In the genomic region with DNA sequence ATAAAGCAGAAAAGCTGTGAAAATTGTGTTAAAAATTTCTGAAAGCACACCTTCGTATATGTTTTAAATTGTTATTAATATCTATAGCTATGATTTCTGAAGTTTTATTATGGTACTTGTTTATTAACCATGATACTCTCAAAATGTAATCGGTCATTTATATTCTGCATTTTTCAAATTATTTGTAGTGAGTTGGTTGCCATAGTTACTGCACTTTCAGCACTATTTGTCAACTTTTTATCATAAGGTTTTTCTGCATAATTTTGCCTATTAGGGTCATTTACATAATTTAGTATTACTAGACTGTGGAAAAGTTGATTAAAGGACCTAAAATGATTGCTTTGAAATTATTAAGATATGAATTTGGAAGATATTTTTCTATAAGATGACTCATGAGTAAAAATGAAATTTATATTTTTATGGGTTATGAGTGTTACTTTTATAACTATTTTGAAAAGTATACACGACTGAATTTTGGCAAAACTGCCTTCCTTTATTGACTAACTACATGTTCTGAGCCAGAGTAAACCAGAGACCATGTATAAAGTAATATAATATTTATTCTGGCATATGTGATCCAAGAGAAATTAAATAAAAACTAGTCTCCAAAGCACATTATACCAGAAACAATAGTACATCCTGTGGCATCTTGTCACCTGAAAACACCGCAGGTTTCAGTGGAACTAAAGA, we compare ENCODE assay signal across 20 cellular contexts. TPM values are rescaled to one million over a fixed set of nuclear protein-coding genes. Genes with fewer than 3 reads are reported as not detected.
DNase-seq lines count a peak whose midpoint lies in the region; ATAC-seq, FAIRE-seq and TF ChIP-seq lines count a peak whose summit lies in the region.
"Had no signal": no experiment of that assay in that cellular context is flagged by ENCODE, and none has a peak within 500 bp of the region (broad histone marks: within the 10 kb centered on the region; RNA-seq: fewer than 3 reads in every experiment).

No MANE protein-coding gene starts in this region.

- no peak for DNase-seq in A549 (ENCODE audit: low read depth in 1 of 2, low spot score in 1 of 2)
- DNase-seq in Panc1 (ENCODE audit: low read depth, low spot score) = no peak
- DNase-seq in pancreas = no peak
- DNase-seq in HCEC 1CT = no peak
- DNase-seq in T-helper 2 cell = no peak
- DNase-seq: Caco-2; H7; Kasumi-1; NCI-H1105 treated with DMSO at 0.1 percent for 48 hours; NCI-H1694 treated with DMSO at 0.1 percent for 48 hours; NCI-H345; NCI-H526 treated with DMSO at 0.1 percent for 48 hours; NK-92 treated with Interleukin-12 subunit alpha and Interleukin-12 subunit beta, amount 100 ng/mL, for 24 hours had no signal

- peak overlapping the region; percentile 68 to 78 for H3K27ac ChIP-seq in A549
- H3K27ac ChIP-seq in Panc1 (ENCODE audit: low read length) = peak overlapping the region; percentile 76; the same call in 1 of the 2 replicates
- H3K27ac ChIP-seq in pancreas = peak overlapping the region in 3 of 4 donors; percentile 40 to 47 (median 42)
- H3K27ac ChIP-seq: RWPE1 had no signal

- TF ChIP-seq CTCF in A549 (IDR thresholded peaks at IDR 0.05) = no peak
- TF ChIP-seq CTCF in Panc1 (IDR thresholded peaks at IDR 0.05) = no peak
- no peak for TF ChIP-seq CTCF in pancreas (IDR thresholded peaks at IDR 0.05)

- in situ Hi-C loops in Panc1 (cut with HindIII; ENCODE audit: low pct_unique_long_range_greater_than_20kb, low sequenced_read_pairs) = no loop called here

- POLR2A ChIA-PET in A549 (lab: Yijun Ruan, JAX) = no interaction called here
- POLR2A ChIA-PET in Panc1 (lab: Charles Lee) = interaction anchor here (0.6 kb wide), 3 partner anchors 27 to 95 kb away, joined by 3 to 12 read pairs (median 3); no protein-coding TSS in a partner anchor

- CTCF ChIA-PET in A549 (lab: Yijun Ruan, JAX) = interaction anchor here (1.1 to 1.2 kb wide), 3 partner anchors 11 to 20 kb away, joined by 3 to 6 read pairs (median 3); no protein-coding TSS in a partner anchor
- CTCF ChIA-PET in Panc1 (lab: Charles Lee) = no interaction called here

- no peak overlapping the region for H3K4me3 ChIP-seq in A549
- H3K4me3 ChIP-seq in Panc1 (ENCODE audit: low read depth in 2 of 2, low read length in 2 of 2) = no peak overlapping the region
- no peak overlapping the region for H3K4me3 ChIP-seq in pancreas
- H3K4me3 ChIP-seq: SJSA1 had no signal

- TF ChIP-seq RAD21 in A549 (conservative IDR thresholded peaks at IDR 0.05 in 1 of 2, IDR thresholded peaks at IDR 0.05 in 1 of 2) = no peak

- no peak for TF ChIP-seq POLR2A in A549 (IDR thresholded peaks at IDR 0.05; ENCODE audit: low read length)

- WGBS in A549 (ENCODE audit: missing lambda C conversion rate) = 48% methylated on average over 4 of the region's 4 CpGs
- WGBS in pancreas, 2 donors = 57 to 60% methylated on average over 4 of the region's 4 CpGs

- H3K4me1 ChIP-seq in A549 (peaks cover 69% of the 10 kb centered on the region), Panc1 (ENCODE audit: control insufficient read depth, insufficient read depth, low read length) (peaks cover 35% of the 10 kb centered on the region), pancreas (peaks cover 5 to 29% (median 10%) of the 10 kb centered on the region in 3 donors)

- intact Hi-C loops in Panc1 (cut with micrococcal nuclease; ENCODE audit: unreplicated experiment) = no loop called here
- intact Hi-C loops in pancreas (cut with DNase I) = no loop called here

- no peak for TF ChIP-seq EP300 in A549 (IDR thresholded peaks at IDR 0.05)

- H3K9me3 ChIP-seq in A549 (no peaks in the 10 kb centered on the region), Panc1 (ENCODE audit: control insufficient read depth, insufficient read depth, low read depth, low read length) (no peaks in the 10 kb centered on the region), pancreas (no peaks in the 10 kb centered on the region)
- H3K9me3 ChIP-seq: Caco-2, SJSA1 had no signal

- H3K36me3 ChIP-seq in Panc1 (ENCODE audit: control insufficient read depth, insufficient read depth, low read length) (no peaks in the 10 kb centered on the region), pancreas (no peaks in the 10 kb centered on the region)
- H3K36me3 ChIP-seq: SJSA1 had no signal

- FAIRE-seq in A549 (lab: Jason Lieb, UNC) (peak; percentile 18), endometrium (lab: Jason Lieb, UNC) (peak; percentile 12), pancreas (lab: Jason Lieb, UNC) (peak; percentile 17)
- FAIRE-seq: A204.1 had no signal

- H3K4me2 ChIP-seq in A549 = peak overlapping the region; percentile 67

- ATAC-seq in A549 = no peak
- no peak for ATAC-seq in Panc1
- ATAC-seq in pancreas = peak in 1 of 4 donors; percentile 16
- no peak for ATAC-seq in HG02759 (IDR thresholded peaks at IDR 0.05; ENCODE audit: unreplicated experiment)
- ATAC-seq in GM18517 (IDR thresholded peaks at IDR 0.05; ENCODE audit: unreplicated experiment) = no peak

- H3K27me3 ChIP-seq in Panc1 (ENCODE audit: control insufficient read depth, insufficient read depth, low read length) (no peaks in the 10 kb centered on the region), pancreas (no peaks in the 10 kb centered on the region)
- H3K27me3 ChIP-seq: SJSA1 had no signal

- BruUV-seq in Panc1 (replicated peaks; lab: Mats Ljungman, UMichigan) = no TSS peak

TF ChIP-seq in A549, 52 proteins besides CTCF, POLR2A, EP300 and RAD21:
- TF ChIP-seq JUNB (IDR thresholded peaks at IDR 0.05) = no peak
- peak; percentile 85 for TF ChIP-seq MAFK (IDR thresholded peaks at IDR 0.05; ENCODE audit: partially characterized antibody)
- no peak for TF ChIP-seq CBX8 (IDR thresholded peaks at IDR 0.05)
- TF ChIP-seq FOSL2 (IDR thresholded peaks at IDR 0.05) = no peak
- TF ChIP-seq FOSL2 (CRISPR knock-in tag; IDR thresholded peaks at IDR 0.05) = peak; percentile 26; the same call in 1 of the 2 replicates

RNA-seq across cellular contexts. Expression of gene AGR2, which starts 7.9 kb away (rescaled TPM):
- polyA plus RNA-seq in A549 (2011; rRNA removed) (479 and 682 TPM in 2 replicates), A549 (2017; fragmentation: RNase III; extraction: RNeasy Plus Mini Kit Qiagen cat#74134 plus additional on column Dnase treatment) (60.7 to 67.5 TPM (median 61.8 TPM) in 3 replicates), pancreas (10 to 100 TPM in 1 of 2 donors, 1 to 10 TPM in 1; 2.3 to 14.1 TPM)
- polyA plus RNA-seq in A549 (2012; cell fraction: cytosol; rRNA removed) = 144 and 151 TPM in 2 replicates
- polyA plus RNA-seq in A549 (2012; cell fraction: nucleus; rRNA removed) = 84.8 and 108 TPM in 2 replicates
- polyA minus RNA-seq in A549 (2011; rRNA and poly(A)+ RNA removed) = 203 and 270 TPM in 2 replicates
- total RNA-seq in Panc1 (2021; ENCODE audit: unreplicated experiment) (147 TPM), pancreas (10 to 100 TPM in 3 of 6 donors, 1 to 10 TPM in 3; 5.4 to 31.5 (median 11.5) TPM)
- 128 TPM for polyA plus RNA-seq in Panc1 (2012; ENCODE audit: insufficient read length)
- total RNA-seq: H7, OCI-LY7, SJSA1 had no signal

RNA-seq across cellular contexts. Expression of gene TSPAN13, which starts 59.1 kb away (rescaled TPM):
- polyA plus RNA-seq in A549 (2011; rRNA removed) (32.8 and 40.7 TPM in 2 replicates), A549 (2017; fragmentation: RNase III; extraction: RNeasy Plus Mini Kit Qiagen cat#74134 plus additional on column Dnase treatment) (8.4 to 9.6 TPM (median 9.1 TPM) in 3 replicates), pancreas (10 to 100 TPM; 49.3 to 64.9 TPM)
- 8.2 and 8.7 TPM in 2 replicates for polyA plus RNA-seq in A549 (2012; cell fraction: cytosol; rRNA removed)
- 2.8 and 6.1 TPM in 2 replicates for polyA plus RNA-seq in A549 (2012; cell fraction: nucleus; rRNA removed)
- 8.3 and 12.8 TPM in 2 replicates for polyA minus RNA-seq in A549 (2011; rRNA and poly(A)+ RNA removed)
- total RNA-seq in Panc1 (2021; ENCODE audit: unreplicated experiment) (80.8 TPM), pancreas (10 to 100 TPM; 30.7 to 64.6 (median 53.0) TPM)
- polyA plus RNA-seq in Panc1 (2012; ENCODE audit: insufficient read length) = 54.4 TPM
